Comparison of ENCODE assay signal across 19 cellular contexts in the genomic region with DNA sequence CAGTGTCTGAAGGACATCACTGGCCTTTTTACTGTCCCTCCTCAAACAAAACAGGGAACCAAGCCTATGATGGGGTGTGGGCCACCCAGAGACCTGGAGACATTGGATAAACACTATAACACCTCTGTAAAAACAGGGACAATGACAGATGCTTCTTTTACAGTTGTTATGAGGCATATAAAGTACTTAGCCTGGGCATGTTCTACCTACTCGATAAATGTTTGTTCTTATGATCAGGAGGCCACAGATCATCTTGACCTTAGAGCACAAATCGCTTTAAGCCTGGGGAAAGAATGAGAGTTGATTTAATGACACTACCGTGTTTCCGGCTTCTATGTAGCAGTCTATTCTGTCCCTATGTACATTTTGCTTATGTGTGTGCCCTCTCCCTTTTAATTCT.
"Had no signal": no experiment of that assay in that cellular context is flagged by ENCODE, and none has a peak within 500 bp of the region (broad histone marks: within the 10 kb centered on the region; RNA-seq: fewer than 3 reads in every experiment).

No MANE protein-coding gene starts in this region.

- DNase-seq: activated CD4-positive, alpha-beta T cell treated with anti-CD3 and anti-CD28 coated beads for 1 hour; activated CD4-positive, alpha-beta T cell treated with anti-CD3 and anti-CD28 coated beads, Interleukin-2, amount 50 U/mL, for 4 hours; activated naive CD4-positive, alpha-beta T cell treated with Interleukin-2 at 50 U/mL for 16 hours; activated naive CD8-positive, alpha-beta T cell treated with anti-CD3 and anti-CD28 coated beads, Interleukin-2, amount 50 U/mL, for 24 hours; activated T-cell treated with anti-CD3 and anti-CD28 coated beads for 4 hours; aorta; cortex of kidney; effector CD4-positive, alpha-beta T cell; hippocampal formation; left lung; right cardiac atrium; small intestine; T1000 had no signal

- FAIRE-seq: keratinocyte, small intestine had no signal

- ATAC-seq: activated naive CD8-positive, alpha-beta T cell treated with anti-CD3 and anti-CD28 coated beads, Interleukin-2, amount 50 U/mL, for 24 hours; activated T-helper 17 cell treated with anti-CD3 and anti-CD28 coated beads, Interleukin-2, amount 50 U/mL, for 72 hours; left lung; natural killer cell treated with Interleukin-12 subunit alpha and Interleukin-12 subunit beta and Interleukin-15 and Interleukin-18, amount 100 ng/mL, for 72 hours; right cardiac atrium had no signal

- H3K9me3 ChIP-seq: esophagus muscularis mucosa, left lung, prostate gland, suprapubic skin had no signal

- H3K27ac ChIP-seq: esophagus muscularis mucosa, left lung, prostate gland, suprapubic skin had no signal

- H3K4me3 ChIP-seq: esophagus muscularis mucosa, left lung, prostate gland, suprapubic skin had no signal

- H3K27me3 ChIP-seq: esophagus muscularis mucosa, left lung, suprapubic skin had no signal

- H3K36me3 ChIP-seq: esophagus muscularis mucosa, left lung, prostate gland, suprapubic skin had no signal

- H3K4me1 ChIP-seq: left lung, prostate gland, suprapubic skin had no signal
